20 cellular contexts compared by ENCODE assay signal in the genomic region with DNA sequence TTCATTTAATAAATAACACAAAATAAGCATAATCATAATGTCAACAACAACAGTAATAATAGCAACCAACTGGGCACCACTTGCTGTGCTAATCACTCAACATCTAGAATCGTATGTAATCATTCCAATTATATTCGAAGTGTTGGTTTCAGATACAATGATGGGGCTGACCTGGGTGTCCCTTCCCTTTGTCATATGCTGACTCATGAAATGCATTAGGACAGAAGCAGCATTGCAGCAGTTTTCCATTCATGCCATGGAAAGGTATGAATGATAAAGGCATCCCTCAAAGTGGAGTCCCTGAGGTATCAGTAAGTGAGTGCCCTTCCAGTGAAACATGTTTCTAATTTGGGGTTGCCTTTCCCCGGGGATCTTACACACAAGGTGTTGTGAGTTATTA. TPM values are rescaled to one million over a fixed set of nuclear protein-coding genes. Genes with fewer than 3 reads are reported as not detected.
A peak's percentile ranks its signal among the peaks of the same experiment; 100 is the strongest.
DNase-seq lines count a peak whose midpoint lies in the region; ATAC-seq, FAIRE-seq and TF ChIP-seq lines count a peak whose summit lies in the region.
"Had no signal": no experiment of that assay in that cellular context is flagged by ENCODE, and none has a peak within 500 bp of the region (broad histone marks: within the 10 kb centered on the region; RNA-seq: fewer than 3 reads in every experiment).

No MANE protein-coding gene starts in this region.

- H3K4me3 Mint-ChIP-seq in type B pancreatic cell (peak overlapping the region; percentile 37), osteocyte (ENCODE audit: unreplicated experiment) (no peak overlapping the region)

- no peak overlapping the region for H2BK5ac ChIP-seq in H1 (ENCODE audit: low read depth, low read length)

- no peak for TF ChIP-seq EP300 in H1 (IDR thresholded peaks at IDR 0.05; ENCODE audit: borderline replicate concordance in 1 of 2, low read depth in 2 of 2, low read length in 2 of 2)

- H4K5ac ChIP-seq in H1 (ENCODE audit: insufficient read length, low read depth, low read length), result no peak overlapping the region

- H2AFZ ChIP-seq in Loucy (ENCODE audit: low read length) (0 out of 2 replicates have a peak overlapping the region, but pooled peaks have one; percentile 5), H1 (ENCODE audit: low read length) (peak overlapping the region; percentile 18; the same call in 1 of the 2 replicates)

- no peak overlapping the region for H3K56ac ChIP-seq in H1 (replicated peaks; ENCODE audit: insufficient read length, low read depth, low read length)

- no peak for TF ChIP-seq RAD21 in H1 (IDR thresholded peaks at IDR 0.05 in 1 of 2, conservative IDR thresholded peaks at IDR 0.05 in 1 of 2; ENCODE audit: low read depth in 2 of 2, low read length in 2 of 2)

- H3K79me1 ChIP-seq in H1 (ENCODE audit: low read depth, low read length), result no peaks in the 10 kb centered on the region

- FAIRE-seq in H1 (lab: Jason Lieb, UNC), result no peak
- FAIRE-seq: D721Med had no signal

- H3K14ac ChIP-seq in H1 (ENCODE audit: insufficient read length), result no peak overlapping the region

- no peak overlapping the region for H2BK12ac ChIP-seq in H1 (ENCODE audit: low read depth, low read length)

- 89% methylated on average over 3 of the region's 3 CpGs; no CpG with 5 or more reads in 1 of the 2 experiments for WGBS in H1 (ENCODE audit: extremely low coverage in 1 of 2, insufficient coverage in 1 of 2, insufficient read length in 1 of 2, insufficient replicate concordance in 2 of 2, low coverage in 1 of 2, low lambda C conversion rate in 2 of 2, missing lambda C conversion rate in 1 of 2), 2 experiments
- WGBS in prostate gland, result 89% methylated on average over 3 of the region's 3 CpGs

- H3K4me1 ChIP-seq in Loucy (ENCODE audit: insufficient read depth, low read length, poor library complexity, severe bottlenecking) (no peaks in the 10 kb centered on the region), H1 (replicated peaks in 1 of 4; ENCODE audit: control insufficient read depth in 3 of 4, insufficient read depth in 4 of 4, low read length in 3 of 4) (peaks cover 0 to 4% (median 3%) of the 10 kb centered on the region in 4 experiments; a peak in 3 of 7 replicates), prostate gland (replicated peaks) (no peaks in the 10 kb centered on the region)

- no peak overlapping the region for H3K4ac ChIP-seq in H1 (replicated peaks; ENCODE audit: insufficient read length, low read depth, low read length)

- H3K4me2 ChIP-seq in Loucy (ENCODE audit: low read depth, low read length, poor library complexity, severe bottlenecking), result no peak overlapping the region
- no peak overlapping the region for H3K4me2 ChIP-seq in H1 (ENCODE audit: insufficient read depth in 1 of 2, low read depth in 2 of 2, low read length in 2 of 2)

- H3F3A ChIP-seq in Loucy (ENCODE audit: low read depth), result no peaks in the 10 kb centered on the region

- H3K27me3 ChIP-seq in Loucy (ENCODE audit: insufficient read depth, low read length, poor library complexity, severe bottlenecking) (no peaks in the 10 kb centered on the region), H1 (replicated peaks in 1 of 4; ENCODE audit: control insufficient read depth in 3 of 4, extremely low read depth in 1 of 4, insufficient read depth in 3 of 4, low read length in 3 of 4) (no peaks in the 10 kb centered on the region), prostate gland (replicated peaks; ENCODE audit: insufficient read depth) (no peaks in the 10 kb centered on the region)
- H3K27me3 ChIP-seq: BE2C, MG63 had no signal

- H3K36me3 Mint-ChIP-seq in type B pancreatic cell, result no peaks in the 10 kb centered on the region
- no peaks in the 10 kb centered on the region for H3K36me3 Mint-ChIP-seq in osteocyte (ENCODE audit: unreplicated experiment)

- H3K27ac Mint-ChIP-seq in type B pancreatic cell (no peak overlapping the region), osteocyte (ENCODE audit: unreplicated experiment) (no peak overlapping the region)

- H3K23me2 ChIP-seq in H1 (ENCODE audit: low read depth, low read length), result no peaks in the 10 kb centered on the region; the same call in 1 of the 2 replicates

- H4K20me1 ChIP-seq in Loucy (ENCODE audit: insufficient read depth, low read length, poor library complexity, severe bottlenecking) (no peaks in the 10 kb centered on the region), H1 (replicated peaks in 1 of 2; ENCODE audit: control insufficient read depth in 1 of 2, insufficient read depth in 2 of 2, low read length in 2 of 2) (no peaks in the 10 kb centered on the region)

- CTCF ChIA-PET in H1 (lab: Charles Lee; ENCODE audit: partially characterized antibody), result interaction anchor here (0.7 to 1.5 kb wide), 9 partner anchors 34 to 756 kb away, joined by 3 to 7 read pairs (median 3); partner anchors contain the start of gene ANO3

- no peak for TF ChIP-seq POLR2A in H1 (IDR thresholded peaks at IDR 0.05; ENCODE audit: control extremely low read depth in 1 of 2, low read depth in 2 of 2, low read length in 2 of 2)
- TF ChIP-seq POLR2A in prostate gland (IDR thresholded peaks at IDR 0.05), result no peak

- no peak for TF ChIP-seq CTCF in Loucy (conservative IDR thresholded peaks at IDR 0.05; ENCODE audit: low read length)
- TF ChIP-seq CTCF in H1 (IDR thresholded peaks at IDR 0.05; ENCODE audit: control extremely low read depth in 1 of 3, insufficient read depth in 1 of 3, low read depth in 1 of 3, low read length in 3 of 3), result no peak
- TF ChIP-seq CTCF in type B pancreatic cell (conservative IDR thresholded peaks at IDR 0.05), result no peak
- no peak for TF ChIP-seq CTCF in prostate gland (IDR thresholded peaks at IDR 0.05)
- TF ChIP-seq CTCF in osteocyte (IDR thresholded peaks at IDR 0.05), result no peak

- POLR2A ChIA-PET in H1 (lab: Charles Lee; ENCODE audit: partially characterized antibody), result no interaction called here

- no peak overlapping the region for H3K23ac ChIP-seq in H1 (ENCODE audit: insufficient read length)

- H3K9me3 ChIP-seq in Loucy (ENCODE audit: insufficient read depth, low read depth, low read length), result no peaks in the 10 kb centered on the region
- no peaks in the 10 kb centered on the region for H3K9me3 ChIP-seq in H1 (ENCODE audit: insufficient read depth in 2 of 2, low read depth in 1 of 2, low read length in 1 of 2)
- H3K9me3 ChIP-seq in prostate gland, result no peaks in the 10 kb centered on the region
- H3K9me3 ChIP-seq: BE2C, MG63 had no signal

- H3K4me3 ChIP-seq in Loucy (ENCODE audit: low read length, poor library complexity, severe bottlenecking) (no peak overlapping the region), H1 (ENCODE audit: extremely low read depth in 1 of 4, insufficient read depth in 2 of 4, low read depth in 3 of 4, low read length in 4 of 4) (no peak overlapping the region), prostate gland (no peak overlapping the region)

- H3K9me3 Mint-ChIP-seq in type B pancreatic cell (no peaks in the 10 kb centered on the region), osteocyte (ENCODE audit: unreplicated experiment) (no peaks in the 10 kb centered on the region)

- H3K27me3 Mint-ChIP-seq in type B pancreatic cell (peaks cover 6% of the 10 kb centered on the region), osteocyte (ENCODE audit: unreplicated experiment) (peaks cover 10% of the 10 kb centered on the region)

- H3K79me2 ChIP-seq in Loucy (ENCODE audit: insufficient read depth, low read length) (no peaks in the 10 kb centered on the region), H1 (ENCODE audit: control insufficient read depth in 1 of 2, insufficient read depth in 2 of 2, low read length in 2 of 2) (no peaks in the 10 kb centered on the region)

- no peak overlapping the region for H2BK120ac ChIP-seq in H1 (replicated peaks; ENCODE audit: low read depth, low read length)

- H2BK20ac ChIP-seq in H1 (ENCODE audit: low read length), result no peak overlapping the region

- H3K27ac ChIP-seq in H1 (ENCODE audit: low read depth, low read length) (no peak overlapping the region), prostate gland (no peak overlapping the region)
- H3K27ac ChIP-seq: RWPE1 had no signal

- H3K4me1 Mint-ChIP-seq in type B pancreatic cell (ENCODE audit: unreplicated experiment), result peaks cover 16% of the 10 kb centered on the region
- peaks cover 8% of the 10 kb centered on the region for H3K4me1 Mint-ChIP-seq in osteocyte (ENCODE audit: unreplicated experiment)

- no peak overlapping the region for H3K9ac ChIP-seq in Loucy (ENCODE audit: low read depth, low read length, poor library complexity, severe bottlenecking)
- H3K9ac ChIP-seq in H1 (replicated peaks in 1 of 4; ENCODE audit: extremely low read depth in 1 of 4, low read depth in 3 of 4, low read length in 3 of 4), result no peak overlapping the region

- no peak overlapping the region for H2AK5ac ChIP-seq in H1 (ENCODE audit: low read depth, low read length)

- no peak overlapping the region for H2BK15ac ChIP-seq in H1 (ENCODE audit: low read length)

- no peak overlapping the region for H4K91ac ChIP-seq in H1 (replicated peaks; ENCODE audit: insufficient read length, low read length)

- H3K9me2 ChIP-seq in Loucy (replicated peaks; ENCODE audit: low read depth, low read length), result no peaks in the 10 kb centered on the region

- DNase-seq in NCI-H82 (lab: John Stamatoyannopoulos, UW), result peak; percentile 76
- no peak for DNase-seq in NCI-H82 treated with DMSO at 0.1 percent for 48 hours (lab: John Stamatoyannopoulos, UW; ENCODE audit: unreplicated experiment)
- DNase-seq in H1 (ENCODE audit: low read depth in 1 of 2, low spot score in 2 of 2), result no peak
- no peak for DNase-seq in type B pancreatic cell (ENCODE audit: extremely low spot score, unreplicated experiment)
- DNase-seq in prostate gland (ENCODE audit: low spot score), result no peak
- no peak for DNase-seq in osteocyte (ENCODE audit: extremely low spot score, unreplicated experiment)
- DNase-seq: BE2C; DMS79; GOT3; MG63; NCI-H1436; NCI-H187 treated with DMSO at 0.1 percent for 48 hours; NK-92 treated with Interleukin-12 subunit alpha and Interleukin-12 subunit beta, amount 100 ng/mL, for 24 hours; SIG-M5 had no signal

- no peaks in the 10 kb centered on the region for H3K36me3 ChIP-seq in Loucy (ENCODE audit: insufficient read depth, low read length)
- H3K36me3 ChIP-seq in H1 (ENCODE audit: control insufficient read depth in 2 of 4, insufficient read depth in 4 of 4, low read length in 3 of 4), result no peaks in the 10 kb centered on the region
- no peaks in the 10 kb centered on the region for H3K36me3 ChIP-seq in prostate gland
- H3K36me3 ChIP-seq: BE2C, MG63 had no signal

- intact Hi-C loops in prostate gland (cut with DNase I), result no loop called here

- no peak for ATAC-seq in GM18861 (IDR thresholded peaks at IDR 0.05; ENCODE audit: unreplicated experiment)
- ATAC-seq: HCT116 had no signal

- no peak overlapping the region for H4K8ac ChIP-seq in H1 (ENCODE audit: extremely low read depth, insufficient read depth, low read length)

- H3K18ac ChIP-seq in H1 (ENCODE audit: extremely low read depth, low read length), result no peak overlapping the region

RNA-seq across cellular contexts. Expression of gene ANO3, which starts 46.3 kb away (rescaled TPM):
- total RNA-seq in H1 (2021; fragmentation: NEBNext Ultra II Directional; extraction: Animal tissue kit (Norgen Biotek cat#: 25700)), result not detected in 2 replicates
- polyA plus RNA-seq in H1 (2011; rRNA removed), result not detected in 2 replicates
- 0.01 TPM for polyA plus RNA-seq in H1 (2011; cell fraction: cytosol; rRNA removed)
- 0.01 TPM for polyA plus RNA-seq in H1 (2011; cell fraction: nucleus; rRNA removed)
- 0.03 TPM in 1 of 4 replicates, not detected in the others for polyA plus RNA-seq in H1 (2012, experiment 1 of 2)
- not detected for polyA plus RNA-seq in H1 (2012, experiment 2 of 2)
- polyA plus RNA-seq in H1 (2013, experiment 1 of 2), result 0.04 TPM
- 0.02 TPM for polyA plus RNA-seq in H1 (2013, experiment 2 of 2)
- 0.06 and 0.15 TPM in 2 replicates for polyA minus RNA-seq in H1 (2011; rRNA and poly(A)+ RNA removed)
- not detected for polyA minus RNA-seq in H1 (2011; cell fraction: cytosol; rRNA and poly(A)+ RNA removed)
- polyA minus RNA-seq in H1 (2011; cell fraction: nucleus; rRNA and poly(A)+ RNA removed), result not detected
- 0.29 and 1.0 TPM in 2 replicates for total RNA-seq in type B pancreatic cell (ENCODE audit: low replicate concordance)
- total RNA-seq in prostate gland, result under 1 TPM in 1 of 2 donors, not detected in 1; 0.68 TPM
- not detected in 2 replicates for total RNA-seq in osteocyte
- total RNA-seq: HT1080 had no signal
